15 cellular contexts compared by ENCODE assay signal in the genomic region with DNA sequence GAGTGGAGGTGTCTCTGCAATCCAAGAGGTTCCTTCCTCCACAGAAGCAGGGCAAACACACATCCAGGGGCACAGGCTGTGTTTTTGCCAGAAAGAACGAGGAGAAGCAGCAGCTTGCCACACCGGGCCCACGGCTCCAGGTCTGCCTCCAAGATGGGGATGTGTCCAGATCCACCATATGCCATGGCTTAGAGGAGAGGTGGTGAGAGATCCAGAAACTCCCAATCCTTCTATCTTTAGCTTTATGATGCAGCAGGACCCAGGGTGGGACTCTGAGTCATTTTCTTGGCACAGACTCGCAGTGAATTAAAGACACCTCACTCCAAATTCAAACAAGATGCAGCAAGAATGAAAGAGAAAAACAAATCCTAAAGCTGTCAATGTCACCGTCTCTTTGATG.
DNase-seq lines count a peak whose midpoint lies in the region; ATAC-seq and TF ChIP-seq lines count a peak whose summit lies in the region.
"Had no signal": no experiment of that assay in that cellular context is flagged by ENCODE, and none has a peak within 500 bp of the region (broad histone marks: within the 10 kb centered on the region; RNA-seq: fewer than 3 reads in every experiment).

No MANE protein-coding gene starts in this region.

- in situ Hi-C loops in GM23248 (cut with MboI): no loop called here
- in situ Hi-C loops in gastrocnemius medialis (cut with MboI; ENCODE audit: low sequenced_read_pairs in 4 of 4): no loop called here

- no peaks in the 10 kb centered on the region for H3K9me3 ChIP-seq in GM23248 (ENCODE audit: low read depth)
- no peaks in the 10 kb centered on the region for H3K9me3 ChIP-seq in left lung
- H3K9me3 ChIP-seq in gastrocnemius medialis: no peaks in the 10 kb centered on the region

- 0 out of 2 replicates have a peak, but pooled peaks cover 7% of the 10 kb centered on the region for H3F3A ChIP-seq in GM23248 (ENCODE audit: insufficient read depth)

- H3K79me2 ChIP-seq in GM23248 (ENCODE audit: insufficient read depth): no peaks in the 10 kb centered on the region

- H2AFZ ChIP-seq in GM23248: peak overlapping the region; percentile 30

- H3K36me3 ChIP-seq in GM23248 (ENCODE audit: low read depth) (no peaks in the 10 kb centered on the region), left lung (no peaks in the 10 kb centered on the region), gastrocnemius medialis (no peaks in the 10 kb centered on the region)

- TF ChIP-seq CTCF in foreskin keratinocyte (conservative IDR thresholded peaks at IDR 0.05) (no peak), left lung (IDR thresholded peaks at IDR 0.05) (no peak), gastrocnemius medialis (IDR thresholded peaks at IDR 0.05 in 4 of 5, conservative IDR thresholded peaks at IDR 0.05 in 1 of 5) (no peak)

- H3K27ac ChIP-seq in GM23248 (peak overlapping the region; percentile 26; the same call in 1 of the 2 replicates), foreskin keratinocyte (no peak overlapping the region), left lung (no peak overlapping the region), gastrocnemius medialis (no peak overlapping the region)

- peak; percentile 26 for ATAC-seq in foreskin keratinocyte
- ATAC-seq in left lung: no peak
- ATAC-seq in gastrocnemius medialis: no peak
- ATAC-seq: T-helper 17 cell had no signal

- 1 to 5% methylated on average over 5 of the region's 5 CpGs for WGBS in GM23248 (ENCODE audit: low coverage in 1 of 2, low lambda C conversion rate in 2 of 2, missing lambda C conversion rate in 2 of 2), 2 experiments

- no peak for TF ChIP-seq POLR2A in gastrocnemius medialis (IDR thresholded peaks at IDR 0.05)

- H3K4me3 ChIP-seq in GM23248: peak overlapping the region; percentile 35
- no peak overlapping the region for H3K4me3 ChIP-seq in left lung
- H3K4me3 ChIP-seq in gastrocnemius medialis: no peak overlapping the region

- H3K9ac ChIP-seq in GM23248: no peak overlapping the region

- no peaks in the 10 kb centered on the region for H4K20me1 ChIP-seq in GM23248 (ENCODE audit: insufficient read depth)

- H3K9me2 ChIP-seq in GM23248 (ENCODE audit: insufficient read depth): no peaks in the 10 kb centered on the region

- H3K4me1 ChIP-seq in GM23248 (ENCODE audit: insufficient read depth) (peaks cover 13% of the 10 kb centered on the region), foreskin keratinocyte (no peaks in the 10 kb centered on the region), left lung (no peaks in the 10 kb centered on the region), gastrocnemius medialis (no peaks in the 10 kb centered on the region)

- H3K4me2 ChIP-seq in GM23248 (ENCODE audit: unreplicated experiment): peak overlapping the region; percentile 60

- intact Hi-C loops in left lung (cut with DNase I) (no loop called here), gastrocnemius medialis (cut with DNase I; ENCODE audit: low total_unique reads) (no loop called here)

- H3K27me3 ChIP-seq in GM23248 (replicated peaks; ENCODE audit: insufficient read depth) (no peaks in the 10 kb centered on the region), foreskin keratinocyte (no peaks in the 10 kb centered on the region), left lung (peaks cover 0 to 14% of the 10 kb centered on the region in 2 donors), gastrocnemius medialis (no peaks in the 10 kb centered on the region)

- DNase-seq in GM23248 (peak; percentile 89), amniotic stem cell (lab: John Stamatoyannopoulos, UW) (peak; percentile 74), foreskin keratinocyte (peak in 1 of 2 donors; percentile 9), stromal cell of bone marrow (ENCODE audit: low read depth) (peak; percentile 88), left lung (no peak), NCI-H1417 (lab: John Stamatoyannopoulos, UW) (no peak), NCI-H2081 treated with DMSO at 0.1 percent for 48 hours (lab: John Stamatoyannopoulos, UW) (no peak), gastrocnemius medialis (no peak)
- DNase-seq: activated CD4-positive, alpha-beta T cell treated with anti-CD3 and anti-CD28 coated beads, Interleukin-2, amount 50 U/mL, for 4 hours; activated gamma-delta T cell treated with Interleukin-2 at 50 U/mL for 16 hours; COR-L47; kidney; MV-4-11; NCI-H226; T-helper 17 cell had no signal

Comparison
In these comparisons a context has a peak if more than half of its experiments do, and no peak if none do; other contexts are left out.
1. DNase-seq: peak in GM23248 (single experiment), amniotic stem cell (single experiment) and stromal cell of bone marrow (single experiment); none in left lung (0 of 2), NCI-H1417 (0 of 3), NCI-H2081 treated with DMSO at 0.1 percent for 48 hours (single experiment) and gastrocnemius medialis (0 of 2).